In genomic region chr7:114085592-114086490, GRCh38 we compare ENCODE assay signal across 8 cellular contexts.
DNase-seq lines count a peak whose midpoint lies in the region; ATAC-seq and TF ChIP-seq lines count a peak whose summit lies in the region.

No MANE protein-coding gene starts in this region.

- intact Hi-C loops in right lobe of liver (cut with DNase I), result loop anchor here in 1 of 2 donors (10.0 kb wide), 1 partner anchor 329 kb away; the partner anchor contains the start of gene FOXP2

- H3K4me3 ChIP-seq in BE2C (ENCODE audit: low read depth, low read length) (peak overlapping the region; percentile 46), right lobe of liver (peak overlapping the region; percentile 61 to 66 (median 66))

- peak; percentile 34 for TF ChIP-seq POLR2A in right lobe of liver (IDR thresholded peaks at IDR 0.05)

- ATAC-seq in GM19035 (IDR thresholded peaks at IDR 0.05; ENCODE audit: unreplicated experiment), result peak; percentile 29
- ATAC-seq in right lobe of liver, result peak; percentile 61 to 81 (median 69)
- ATAC-seq in stimulated activated naive CD8-positive, alpha-beta T cell treated with anti-CD3 and anti-CD28 coated beads, Interleukin-15, amount 100 ng/mL, for 72 hours, result peak; percentile 52

- H3K27ac ChIP-seq in right lobe of liver, result peak overlapping the region; percentile 82 to 97 (median 97)

- no peaks in the 10 kb centered on the region for H3K4me1 ChIP-seq in BE2C
- peaks cover 0 to 7% (median under 1%) of the 10 kb centered on the region in 4 donors for H3K4me1 ChIP-seq in right lobe of liver

- peaks cover 74% of the 10 kb centered on the region for H3K27me3 Mint-ChIP-seq in stimulated activated naive CD8-positive, alpha-beta T cell treated with anti-CD3 and anti-CD28 coated beads, Interleukin-15, amount 100 ng/mL, for 72 hours

- 0% methylated on average over 23 of the region's 75 CpGs for WGBS in right lobe of liver (ENCODE audit: insufficient coverage, low coverage, low lambda C conversion rate, missing lambda C conversion rate)

- DNase-seq in BE2C (peak; percentile 33), NCI-H1092 (lab: John Stamatoyannopoulos, UW) (peak; percentile 60), SKM-1 (lab: John Stamatoyannopoulos, UW; ENCODE audit: unreplicated experiment) (peak; percentile 69), ecto neural progenitor cell (ENCODE audit: low spot score) (peak; percentile 69), right lobe of liver (peak; percentile 87 to 93 (median 90)), NCI-H1930 (lab: John Stamatoyannopoulos, UW) (no peak)
- DNase-seq in stimulated activated naive CD8-positive, alpha-beta T cell treated with anti-CD3 and anti-CD28 coated beads, Interleukin-15, amount 100 ng/mL, for 72 hours, result peak in 1 of 2 donors; percentile 8

- no peaks in the 10 kb centered on the region for H3K36me3 ChIP-seq in BE2C
- no peaks in the 10 kb centered on the region for H3K36me3 ChIP-seq in right lobe of liver

- H3K4me1 Mint-ChIP-seq in stimulated activated naive CD8-positive, alpha-beta T cell treated with anti-CD3 and anti-CD28 coated beads, Interleukin-15, amount 100 ng/mL, for 72 hours, result peaks cover 52% of the 10 kb centered on the region

- H3K27ac Mint-ChIP-seq in stimulated activated naive CD8-positive, alpha-beta T cell treated with anti-CD3 and anti-CD28 coated beads, Interleukin-15, amount 100 ng/mL, for 72 hours, result no peak overlapping the region

- no peak for TF ChIP-seq CTCF in BE2C (IDR thresholded peaks at IDR 0.05; ENCODE audit: low read depth, low read length)
- no peak for TF ChIP-seq CTCF in right lobe of liver (IDR thresholded peaks at IDR 0.05)

- H3K9me3 ChIP-seq in BE2C, result no peaks in the 10 kb centered on the region
- no peaks in the 10 kb centered on the region for H3K9me3 ChIP-seq in right lobe of liver

- peak overlapping the region; percentile 86 to 88 for H3K4me3 Mint-ChIP-seq in stimulated activated naive CD8-positive, alpha-beta T cell treated with anti-CD3 and anti-CD28 coated beads, Interleukin-15, amount 100 ng/mL, for 72 hours

- no peaks in the 10 kb centered on the region for H3K9me3 Mint-ChIP-seq in stimulated activated naive CD8-positive, alpha-beta T cell treated with anti-CD3 and anti-CD28 coated beads, Interleukin-15, amount 100 ng/mL, for 72 hours

- H3K27me3 ChIP-seq in BE2C, result peaks cover 70% of the 10 kb centered on the region
- no peaks in the 10 kb centered on the region for H3K27me3 ChIP-seq in right lobe of liver

Comparison
In these comparisons a context has a peak if more than half of its experiments do, and no peak if none do; other contexts are left out.
1. DNase-seq: peak in BE2C (single experiment), NCI-H1092 (single experiment), SKM-1 (single experiment), ecto neural progenitor cell (single experiment) and right lobe of liver (3 of 3); none in NCI-H1930 (0 of 2).
2. Peak in every context shown above with its lines, with median percentiles within 50 percentile points of each other: ATAC-seq.